1 cellular context compared by ENCODE assay signal in the genomic region with DNA sequence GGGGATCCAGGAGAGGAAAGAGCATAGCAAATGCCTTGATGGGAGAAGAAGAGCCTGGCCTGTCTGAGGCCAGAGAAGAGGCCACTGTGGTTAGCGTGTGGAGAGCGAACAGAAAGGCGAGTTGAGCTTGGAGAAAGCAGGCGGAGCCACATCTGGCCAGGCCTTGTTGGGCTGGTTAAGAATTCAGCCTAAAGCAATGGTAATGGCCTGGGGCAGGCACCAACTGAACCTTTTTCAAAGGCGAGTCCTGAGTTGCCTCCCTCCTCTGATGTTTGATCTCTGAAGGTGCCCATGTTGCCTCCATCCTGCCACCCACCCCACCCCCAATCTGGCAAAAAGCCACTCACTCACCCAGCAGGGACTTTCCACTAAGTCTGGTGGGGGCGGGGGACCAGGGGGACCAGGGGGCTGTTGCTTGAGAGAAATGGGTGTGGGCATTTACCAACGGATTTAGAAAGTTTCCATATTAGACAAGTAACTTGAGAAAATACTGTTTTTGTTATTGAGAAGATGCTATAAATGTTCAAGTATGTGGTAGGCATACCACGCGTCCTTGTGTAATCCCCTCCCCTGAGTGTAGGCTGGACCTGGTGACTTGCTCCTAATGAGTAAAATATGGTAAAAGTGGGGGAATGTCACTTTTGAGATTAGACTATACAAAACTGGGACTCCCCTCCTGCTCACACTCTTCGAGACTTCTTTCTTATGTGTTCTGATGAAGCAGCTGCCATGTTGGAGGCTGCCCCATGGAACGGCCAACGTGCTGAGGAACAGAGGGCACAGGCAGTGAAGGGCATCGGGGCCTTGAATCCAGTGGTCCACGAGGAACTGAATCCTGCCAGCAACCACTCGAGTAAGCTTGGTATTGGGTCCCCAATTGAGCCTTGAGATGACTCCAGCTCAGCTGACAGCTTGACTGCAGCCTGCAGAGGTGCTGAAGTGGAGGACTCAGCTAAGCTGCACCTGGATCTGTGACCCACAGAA.
TF ChIP-seq lines count a peak whose summit lies in the region.

No MANE protein-coding gene starts in this region.

TF ChIP-seq in GM12878, 131 proteins besides CTCF, POLR2A, EP300 and RAD21 (continued from another document and continues in another):
- TF ChIP-seq, protein P1, sequence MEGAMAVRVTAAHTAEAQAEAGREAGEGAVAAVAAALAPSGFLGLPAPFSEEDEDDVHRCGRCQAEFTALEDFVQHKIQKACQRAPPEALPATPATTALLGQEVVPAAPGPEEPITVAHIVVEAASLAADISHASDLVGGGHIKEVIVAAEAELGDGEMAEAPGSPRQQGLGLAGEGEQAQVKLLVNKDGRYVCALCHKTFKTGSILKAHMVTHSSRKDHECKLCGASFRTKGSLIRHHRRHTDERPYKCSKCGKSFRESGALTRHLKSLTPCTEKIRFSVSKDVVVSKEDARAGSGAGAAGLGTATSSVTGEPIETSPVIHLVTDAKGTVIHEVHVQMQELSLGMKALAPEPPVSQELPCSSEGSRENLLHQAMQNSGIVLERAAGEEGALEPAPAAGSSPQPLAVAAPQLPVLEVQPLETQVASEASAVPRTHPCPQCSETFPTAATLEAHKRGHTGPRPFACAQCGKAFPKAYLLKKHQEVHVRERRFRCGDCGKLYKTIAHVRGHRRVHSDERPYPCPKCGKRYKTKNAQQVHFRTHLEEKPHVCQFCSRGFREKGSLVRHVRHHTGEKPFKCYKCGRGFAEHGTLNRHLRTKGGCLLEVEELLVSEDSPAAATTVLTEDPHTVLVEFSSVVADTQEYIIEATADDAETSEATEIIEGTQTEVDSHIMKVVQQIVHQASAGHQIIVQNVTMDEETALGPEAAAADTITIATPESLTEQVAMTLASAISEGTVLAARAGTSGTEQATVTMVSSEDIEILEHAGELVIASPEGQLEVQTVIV (IDR thresholded peaks at IDR 0.05; ENCODE audit: borderline replicate concordance, partially characterized antibody): no peak
- TF ChIP-seq HCFC1 (IDR thresholded peaks at IDR 0.05; ENCODE audit: low read length) (no peak), TAF1 (IDR thresholded peaks at IDR 0.05; ENCODE audit: borderline replicate concordance, low read depth, low read length) (no peak), MYC (IDR thresholded peaks at IDR 0.05; ENCODE audit: insufficient read depth, insufficient read length, insufficient replicate concordance, low read length, severe bottlenecking) (no peak), SIN3A (IDR thresholded peaks at IDR 0.05; ENCODE audit: low read depth, low read length) (no peak), BRCA1 (IDR thresholded peaks at IDR 0.05; ENCODE audit: low read depth, low read length) (no peak), ZNF384 (IDR thresholded peaks at IDR 0.05; ENCODE audit: borderline replicate concordance, low read depth, low read length) (no peak), CHD4 (IDR thresholded peaks at IDR 0.05) (no peak), NR2C2 (IDR thresholded peaks at IDR 0.05; ENCODE audit: borderline replicate concordance, control insufficient read depth, insufficient read length, low read depth) (no peak), RAD51 (IDR thresholded peaks at IDR 0.05) (peak; percentile 68), PML (IDR thresholded peaks at IDR 0.05; ENCODE audit: low read length) (no peak), YY1 (IDR thresholded peaks at IDR 0.05; ENCODE audit: low read depth, low read length) (peak; percentile 54; the same call in 1 of the 2 replicates), ZBED1 (IDR thresholded peaks at IDR 0.05; ENCODE audit: borderline replicate concordance) (peak; percentile 22; the same call in 1 of the 2 replicates), MYB (IDR thresholded peaks at IDR 0.05; ENCODE audit: borderline replicate concordance, low read depth, low read length) (no peak), LARP7 (IDR thresholded peaks at IDR 0.05) (no peak), GATAD2B (conservative IDR thresholded peaks at IDR 0.05; ENCODE audit: low read depth) (peak; percentile 32; the same call in 1 of the 2 replicates), SP1 (IDR thresholded peaks at IDR 0.05; ENCODE audit: low read depth, low read length) (no peak), STAT3 (IDR thresholded peaks at IDR 0.05; ENCODE audit: low read depth, low read length) (no peak), ZSCAN29 (IDR thresholded peaks at IDR 0.05) (no peak), SREBF1 (IDR thresholded peaks at IDR 0.05; ENCODE audit: low read length) (no peak), SREBF2 (IDR thresholded peaks at IDR 0.05; ENCODE audit: low read length) (no peak), HDAC6 (IDR thresholded peaks at IDR 0.05; ENCODE audit: unreplicated experiment) (no peak), CBX5 (IDR thresholded peaks at IDR 0.05; ENCODE audit: low read depth) (no peak), NFYA (IDR thresholded peaks at IDR 0.05; ENCODE audit: borderline replicate concordance, low read depth, low read length) (no peak), SMAD5 (IDR thresholded peaks at IDR 0.05; ENCODE audit: low read depth) (no peak), EGR1 (IDR thresholded peaks at IDR 0.05; ENCODE audit: borderline replicate concordance in 1 of 2, low read depth in 2 of 2, low read length in 2 of 2) (no peak), RBBP5 (conservative IDR thresholded peaks at IDR 0.05) (no peak), TCF12 (IDR thresholded peaks at IDR 0.05; ENCODE audit: low read depth, low read length) (0 out of 2 replicates have a peak, but pooled peaks have one; percentile 34), ETV6 (conservative IDR thresholded peaks at IDR 0.05 in 1 of 2, IDR thresholded peaks at IDR 0.05 in 1 of 2; ENCODE audit: borderline replicate concordance in 1 of 2, low read depth in 1 of 2) (peak in 1 of 2 experiments; percentile 64; a peak in 2 of 4 replicates), RB1 (IDR thresholded peaks at IDR 0.05; ENCODE audit: borderline replicate concordance) (no peak), TARDBP (IDR thresholded peaks at IDR 0.05; ENCODE audit: borderline replicate concordance) (no peak), EED (IDR thresholded peaks at IDR 0.05; ENCODE audit: low read depth) (no peak), CREB1 (IDR thresholded peaks at IDR 0.05; ENCODE audit: low read depth) (peak; percentile 50; the same call in 1 of the 2 replicates), FOXK2 (IDR thresholded peaks at IDR 0.05) (no peak), NR2F1 (conservative IDR thresholded peaks at IDR 0.05) (0 out of 2 replicates have a peak, but pooled peaks have one; percentile 26), TCF3 (IDR thresholded peaks at IDR 0.05; ENCODE audit: borderline replicate concordance, insufficient read depth, low read depth, low read length) (0 out of 2 replicates have a peak, but pooled peaks have one; percentile 16), NBN (IDR thresholded peaks at IDR 0.05) (peak; percentile 18; the same call in 1 of the 2 replicates), ESRRA (IDR thresholded peaks at IDR 0.05; ENCODE audit: low read length) (no peak), TBL1XR1 (IDR thresholded peaks at IDR 0.05; ENCODE audit: low read depth, low read length) (no peak), RELA (IDR thresholded peaks at IDR 0.05; ENCODE audit: borderline replicate concordance, partially characterized antibody) (peak; percentile 25), SUZ12 (IDR thresholded peaks at IDR 0.05; ENCODE audit: unreplicated experiment) (no peak), BCL11A (IDR thresholded peaks at IDR 0.05; ENCODE audit: low read depth, low read length) (no peak), KLF5 (IDR thresholded peaks at IDR 0.05; ENCODE audit: partially characterized antibody) (no peak), IKZF1 (conservative IDR thresholded peaks at IDR 0.05) (peak; percentile 50)
- TF ChIP-seq, protein P2, sequence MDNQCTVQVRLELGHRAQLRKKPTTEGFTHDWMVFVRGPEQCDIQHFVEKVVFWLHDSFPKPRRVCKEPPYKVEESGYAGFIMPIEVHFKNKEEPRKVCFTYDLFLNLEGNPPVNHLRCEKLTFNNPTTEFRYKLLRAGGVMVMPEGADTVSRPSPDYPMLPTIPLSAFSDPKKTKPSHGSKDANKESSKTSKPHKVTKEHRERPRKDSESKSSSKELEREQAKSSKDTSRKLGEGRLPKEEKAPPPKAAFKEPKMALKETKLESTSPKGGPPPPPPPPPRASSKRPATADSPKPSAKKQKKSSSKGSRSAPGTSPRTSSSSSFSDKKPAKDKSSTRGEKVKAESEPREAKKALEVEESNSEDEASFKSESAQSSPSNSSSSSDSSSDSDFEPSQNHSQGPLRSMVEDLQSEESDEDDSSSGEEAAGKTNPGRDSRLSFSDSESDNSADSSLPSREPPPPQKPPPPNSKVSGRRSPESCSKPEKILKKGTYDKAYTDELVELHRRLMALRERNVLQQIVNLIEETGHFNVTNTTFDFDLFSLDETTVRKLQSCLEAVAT (IDR thresholded peaks at IDR 0.05): peak; percentile 48
- TF ChIP-seq, protein P3, sequence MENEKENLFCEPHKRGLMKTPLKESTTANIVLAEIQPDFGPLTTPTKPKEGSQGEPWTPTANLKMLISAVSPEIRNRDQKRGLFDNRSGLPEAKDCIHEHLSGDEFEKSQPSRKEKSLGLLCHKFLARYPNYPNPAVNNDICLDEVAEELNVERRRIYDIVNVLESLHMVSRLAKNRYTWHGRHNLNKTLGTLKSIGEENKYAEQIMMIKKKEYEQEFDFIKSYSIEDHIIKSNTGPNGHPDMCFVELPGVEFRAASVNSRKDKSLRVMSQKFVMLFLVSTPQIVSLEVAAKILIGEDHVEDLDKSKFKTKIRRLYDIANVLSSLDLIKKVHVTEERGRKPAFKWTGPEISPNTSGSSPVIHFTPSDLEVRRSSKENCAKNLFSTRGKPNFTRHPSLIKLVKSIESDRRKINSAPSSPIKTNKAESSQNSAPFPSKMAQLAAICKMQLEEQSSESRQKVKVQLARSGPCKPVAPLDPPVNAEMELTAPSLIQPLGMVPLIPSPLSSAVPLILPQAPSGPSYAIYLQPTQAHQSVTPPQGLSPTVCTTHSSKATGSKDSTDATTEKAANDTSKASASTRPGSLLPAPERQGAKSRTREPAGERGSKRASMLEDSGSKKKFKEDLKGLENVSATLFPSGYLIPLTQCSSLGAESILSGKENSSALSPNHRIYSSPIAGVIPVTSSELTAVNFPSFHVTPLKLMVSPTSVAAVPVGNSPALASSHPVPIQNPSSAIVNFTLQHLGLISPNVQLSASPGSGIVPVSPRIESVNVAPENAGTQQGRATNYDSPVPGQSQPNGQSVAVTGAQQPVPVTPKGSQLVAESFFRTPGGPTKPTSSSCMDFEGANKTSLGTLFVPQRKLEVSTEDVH (IDR thresholded peaks at IDR 0.05; ENCODE audit: low read depth, partially characterized antibody): no peak
- TF ChIP-seq, protein P4, sequence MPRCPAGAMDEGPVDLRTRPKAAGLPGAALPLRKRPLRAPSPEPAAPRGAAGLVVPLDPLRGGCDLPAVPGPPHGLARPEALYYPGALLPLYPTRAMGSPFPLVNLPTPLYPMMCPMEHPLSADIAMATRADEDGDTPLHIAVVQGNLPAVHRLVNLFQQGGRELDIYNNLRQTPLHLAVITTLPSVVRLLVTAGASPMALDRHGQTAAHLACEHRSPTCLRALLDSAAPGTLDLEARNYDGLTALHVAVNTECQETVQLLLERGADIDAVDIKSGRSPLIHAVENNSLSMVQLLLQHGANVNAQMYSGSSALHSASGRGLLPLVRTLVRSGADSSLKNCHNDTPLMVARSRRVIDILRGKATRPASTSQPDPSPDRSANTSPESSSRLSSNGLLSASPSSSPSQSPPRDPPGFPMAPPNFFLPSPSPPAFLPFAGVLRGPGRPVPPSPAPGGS (IDR thresholded peaks at IDR 0.05; ENCODE audit: borderline replicate concordance, insufficient read depth, low read depth, low read length, poor library complexity, severe bottlenecking): no peak
- TF ChIP-seq, protein P5, sequence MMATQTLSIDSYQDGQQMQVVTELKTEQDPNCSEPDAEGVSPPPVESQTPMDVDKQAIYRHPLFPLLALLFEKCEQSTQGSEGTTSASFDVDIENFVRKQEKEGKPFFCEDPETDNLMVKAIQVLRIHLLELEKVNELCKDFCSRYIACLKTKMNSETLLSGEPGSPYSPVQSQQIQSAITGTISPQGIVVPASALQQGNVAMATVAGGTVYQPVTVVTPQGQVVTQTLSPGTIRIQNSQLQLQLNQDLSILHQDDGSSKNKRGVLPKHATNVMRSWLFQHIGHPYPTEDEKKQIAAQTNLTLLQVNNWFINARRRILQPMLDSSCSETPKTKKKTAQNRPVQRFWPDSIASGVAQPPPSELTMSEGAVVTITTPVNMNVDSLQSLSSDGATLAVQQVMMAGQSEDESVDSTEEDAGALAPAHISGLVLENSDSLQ (IDR thresholded peaks at IDR 0.05): peak; percentile 70
- TF ChIP-seq, protein P6, sequence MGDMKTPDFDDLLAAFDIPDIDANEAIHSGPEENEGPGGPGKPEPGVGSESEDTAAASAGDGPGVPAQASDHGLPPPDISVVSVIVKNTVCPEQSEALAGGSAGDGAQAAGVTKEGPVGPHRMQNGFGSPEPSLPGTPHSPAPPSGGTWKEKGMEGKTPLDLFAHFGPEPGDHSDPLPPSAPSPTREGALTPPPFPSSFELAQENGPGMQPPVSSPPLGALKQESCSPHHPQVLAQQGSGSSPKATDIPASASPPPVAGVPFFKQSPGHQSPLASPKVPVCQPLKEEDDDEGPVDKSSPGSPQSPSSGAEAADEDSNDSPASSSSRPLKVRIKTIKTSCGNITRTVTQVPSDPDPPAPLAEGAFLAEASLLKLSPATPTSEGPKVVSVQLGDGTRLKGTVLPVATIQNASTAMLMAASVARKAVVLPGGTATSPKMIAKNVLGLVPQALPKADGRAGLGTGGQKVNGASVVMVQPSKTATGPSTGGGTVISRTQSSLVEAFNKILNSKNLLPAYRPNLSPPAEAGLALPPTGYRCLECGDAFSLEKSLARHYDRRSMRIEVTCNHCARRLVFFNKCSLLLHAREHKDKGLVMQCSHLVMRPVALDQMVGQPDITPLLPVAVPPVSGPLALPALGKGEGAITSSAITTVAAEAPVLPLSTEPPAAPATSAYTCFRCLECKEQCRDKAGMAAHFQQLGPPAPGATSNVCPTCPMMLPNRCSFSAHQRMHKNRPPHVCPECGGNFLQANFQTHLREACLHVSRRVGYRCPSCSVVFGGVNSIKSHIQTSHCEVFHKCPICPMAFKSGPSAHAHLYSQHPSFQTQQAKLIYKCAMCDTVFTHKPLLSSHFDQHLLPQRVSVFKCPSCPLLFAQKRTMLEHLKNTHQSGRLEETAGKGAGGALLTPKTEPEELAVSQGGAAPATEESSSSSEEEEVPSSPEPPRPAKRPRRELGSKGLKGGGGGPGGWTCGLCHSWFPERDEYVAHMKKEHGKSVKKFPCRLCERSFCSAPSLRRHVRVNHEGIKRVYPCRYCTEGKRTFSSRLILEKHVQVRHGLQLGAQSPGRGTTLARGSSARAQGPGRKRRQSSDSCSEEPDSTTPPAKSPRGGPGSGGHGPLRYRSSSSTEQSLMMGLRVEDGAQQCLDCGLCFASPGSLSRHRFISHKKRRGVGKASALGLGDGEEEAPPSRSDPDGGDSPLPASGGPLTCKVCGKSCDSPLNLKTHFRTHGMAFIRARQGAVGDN (IDR thresholded peaks at IDR 0.05): peak; percentile 63
